In the genomic region with DNA sequence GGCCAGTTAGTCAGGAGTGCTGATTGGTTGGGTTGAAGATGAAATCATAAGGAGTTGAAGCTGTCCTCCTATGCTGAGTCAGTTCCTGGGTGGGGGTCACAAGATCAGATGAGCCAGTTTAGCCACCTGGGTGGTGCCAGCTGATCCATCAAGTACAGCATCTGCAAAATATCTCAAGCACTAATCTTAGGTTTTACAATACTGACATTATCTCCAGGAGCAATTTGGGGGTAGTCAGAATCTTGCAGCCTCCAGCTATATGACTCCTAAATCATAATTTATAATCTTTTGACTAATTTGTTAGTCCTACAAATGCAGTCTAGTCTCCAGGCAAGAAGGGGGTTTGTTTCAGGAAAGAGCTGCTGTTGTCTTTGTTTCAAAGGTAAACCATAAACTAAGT, we compare ENCODE assay signal across 25 cellular contexts.
"Had no signal": no experiment of that assay in that cellular context is flagged by ENCODE, and none has a peak within 500 bp of the region (broad histone marks: within the 10 kb centered on the region; RNA-seq: fewer than 3 reads in every experiment).

No MANE protein-coding gene starts in this region.

- H3K4me2 ChIP-seq: PC-9 had no signal

- H3K9me3 Mint-ChIP-seq: T-cell had no signal

- H3K4me3 ChIP-seq: PC-9, Peyer's patch, SJSA1, SK-N-MC had no signal

- H3K9me3 ChIP-seq: Peyer's patch, SJSA1 had no signal

- H2AFZ ChIP-seq: PC-9 had no signal

- H3K4me3 Mint-ChIP-seq: T-cell had no signal

- H3K27ac Mint-ChIP-seq: T-cell had no signal

- DNase-seq: IMR-90, Karpas-422, KG1, MM.1S, NCI-H1092 treated with DMSO at 0.1 percent for 48 hours, NCI-H1436, NCI-H187, NCI-H2029, NCI-H2081 treated with DMSO at 0.1 percent for 48 hours, NCI-H2171, NCI-H226, NCI-H446, NCI-H510A, NCI-H524 treated with DMSO at 0.1 percent for 48 hours, NCI-H69, NCI-H774, Peyer's patch, Right ventricle myocardium superior, SIG-M5, SW 1271, T-cell had no signal

- H3K4me1 Mint-ChIP-seq: T-cell had no signal

- ATAC-seq: HepG2, T-cell had no signal

- H3K36me3 Mint-ChIP-seq: T-cell had no signal

- H3K4me1 ChIP-seq: Peyer's patch, SJSA1 had no signal

- H3K27me3 ChIP-seq: Peyer's patch, SJSA1 had no signal

- H3K27ac ChIP-seq: PC-9, Peyer's patch, SJSA1, SK-N-MC had no signal

- H3K36me3 ChIP-seq: Peyer's patch, SJSA1 had no signal
